In the genomic region with DNA sequence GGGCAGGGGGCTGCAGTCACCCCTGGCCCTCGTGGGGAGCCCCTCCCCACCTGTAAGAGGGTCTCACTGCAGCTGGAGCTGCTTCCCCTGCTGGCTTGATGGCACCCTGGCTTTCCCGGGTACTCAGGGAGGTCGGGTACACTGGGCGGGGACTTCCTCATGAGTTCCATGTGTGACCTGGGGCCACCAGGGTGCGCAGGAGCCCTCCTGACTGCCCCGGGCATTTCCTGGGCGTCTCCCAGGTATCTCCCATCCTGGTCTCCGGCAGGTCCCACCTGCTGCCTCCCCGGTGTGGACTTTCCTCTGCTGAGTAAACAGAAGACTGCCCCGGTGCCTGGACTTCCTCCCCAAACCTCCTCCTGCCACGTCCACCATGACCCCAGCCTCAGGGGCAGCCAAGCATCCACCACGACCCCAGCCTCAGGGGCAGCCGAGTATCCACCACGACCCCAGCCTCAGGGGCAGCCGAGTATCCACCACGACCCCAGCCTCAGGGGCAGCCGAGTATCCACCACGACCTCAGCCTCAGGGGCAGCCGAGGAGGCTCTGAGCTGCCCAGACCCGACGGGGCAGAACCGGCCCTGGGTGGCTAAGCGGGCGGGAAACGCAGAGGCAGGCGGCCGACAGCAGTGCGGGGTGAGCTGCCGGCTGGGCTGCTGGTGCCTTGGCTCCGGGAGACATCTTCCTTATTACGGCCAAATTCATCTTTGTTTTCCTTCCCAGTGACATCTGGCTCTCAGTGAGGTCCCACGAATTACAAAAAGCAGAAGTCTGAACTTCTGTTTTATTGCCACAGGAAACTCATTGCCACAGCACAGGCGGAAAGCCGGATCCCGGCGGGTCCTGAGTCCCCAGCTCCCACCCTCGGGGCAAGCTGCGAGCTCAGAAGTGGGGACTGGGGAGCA, we compare ENCODE assay signal across 8 cellular contexts. TPM values are rescaled to one million over a fixed set of nuclear protein-coding genes. Genes with fewer than 3 reads are reported as not detected.
A peak's percentile ranks its signal among the peaks of the same experiment; 100 is the strongest.
DNase-seq lines count a peak whose midpoint lies in the region; ATAC-seq and TF ChIP-seq lines count a peak whose summit lies in the region.

No MANE protein-coding gene starts in this region.

- WGBS in H9 (ENCODE audit: extremely low coverage, insufficient read length, low lambda C conversion rate): no CpG with 5 or more reads among the region's 38 CpGs

- no peaks in the 10 kb centered on the region for H3K79me1 ChIP-seq in H9 (ENCODE audit: insufficient read depth, low read depth, low read length, poor library complexity, severe bottlenecking)

- peak; percentile 23 for TF ChIP-seq CTCF in CD14-positive monocyte (IDR thresholded peaks at IDR 0.05)
- 0 out of 3 replicates have a peak, but pooled peaks have one; percentile 12 for TF ChIP-seq CTCF in H9 (conservative IDR thresholded peaks at IDR 0.05)

- H2BK20ac ChIP-seq in H9 (ENCODE audit: low read depth, low read length, poor library complexity, severe bottlenecking): no peak overlapping the region

- no peak overlapping the region for H2BK12ac ChIP-seq in H9 (ENCODE audit: insufficient read length, low read depth, low read length)

- no peak overlapping the region for H4K91ac ChIP-seq in H9 (ENCODE audit: insufficient read length, low read depth, low read length)

- peaks cover 3 to 19% of the 10 kb centered on the region in 2 donors for H3K36me3 Mint-ChIP-seq in CD14-positive monocyte
- H3K36me3 Mint-ChIP-seq in H9 (ENCODE audit: insufficient read depth in 1 of 3, low read depth in 3 of 3): no peaks in the 10 kb centered on the region
- no peaks in the 10 kb centered on the region for H3K36me3 Mint-ChIP-seq in activated CD4-positive, alpha-beta memory T cell treated with anti-CD3 and anti-CD28 coated beads for 36 hours

- POLR2A ChIA-PET in activated CD4-positive, alpha-beta memory T cell treated with anti-CD3 and anti-CD28 coated beads for 36 hours (lab: Charles Lee): no interaction called here

- no peak for ATAC-seq in HG03139 (IDR thresholded peaks at IDR 0.05; ENCODE audit: unreplicated experiment)

- peaks cover 45% of the 10 kb centered on the region for H3K4me1 Mint-ChIP-seq in CD14-positive monocyte
- H3K4me1 Mint-ChIP-seq in H9: no peaks in the 10 kb centered on the region
- H3K4me1 Mint-ChIP-seq in activated CD4-positive, alpha-beta memory T cell treated with anti-CD3 and anti-CD28 coated beads for 36 hours (ENCODE audit: low read depth): no peaks in the 10 kb centered on the region

- no peaks in the 10 kb centered on the region for H3K4me1 ChIP-seq in H9 (ENCODE audit: insufficient read depth, low read length)

- peaks cover 4% of the 10 kb centered on the region for H3K23me2 ChIP-seq in H9 (ENCODE audit: insufficient read length, low read depth, low read length, poor library complexity, severe bottlenecking)

- H3K9me3 ChIP-seq in H9 (ENCODE audit: control insufficient read depth, low read depth, low read length): no peaks in the 10 kb centered on the region

- peak overlapping the region; percentile 81 to 89 for H3K4me3 Mint-ChIP-seq in CD14-positive monocyte
- H3K4me3 Mint-ChIP-seq in H9: no peak overlapping the region
- no peak overlapping the region for H3K4me3 Mint-ChIP-seq in activated CD4-positive, alpha-beta memory T cell treated with anti-CD3 and anti-CD28 coated beads for 36 hours

- DNase-seq in CD14-positive monocyte (ENCODE audit: low spot score): peak; percentile 73
- peak; percentile 42 for DNase-seq in H9
- DNase-seq in activated CD4-positive, alpha-beta memory T cell treated with anti-CD3 and anti-CD28 coated beads for 36 hours: peak; percentile 36
- DNase-seq in midbrain (lab: John Stamatoyannopoulos, UW): peak; percentile 19
- DNase-seq in D341Med (ENCODE audit: low spot score): no peak
- DNase-seq in activated CD8-positive, alpha-beta memory T cell treated with anti-CD3 and anti-CD28 coated beads for 24 hours: no peak
- no peak for DNase-seq in SW 1271 (lab: John Stamatoyannopoulos, UW)

- H4K8ac ChIP-seq in H9 (replicated peaks; ENCODE audit: insufficient read length, low read depth, low read length): no peak overlapping the region

- no peak overlapping the region for H3K23ac ChIP-seq in H9 (ENCODE audit: insufficient read length, low read depth, low read length)

- H2AFZ ChIP-seq in H9 (ENCODE audit: low read length): no peak overlapping the region

- H3K4me2 ChIP-seq in H9 (ENCODE audit: insufficient read depth, insufficient read length, low read length): no peak overlapping the region

- H3K27ac ChIP-seq in H9 (ENCODE audit: insufficient read length, low read depth, low read length): no peak overlapping the region

- H3K18ac ChIP-seq in H9 (ENCODE audit: insufficient read length, low read depth, low read length): no peak overlapping the region

- H3K27me3 Mint-ChIP-seq in CD14-positive monocyte (ENCODE audit: low read depth in 3 of 3) (peaks cover 0 to 2% (median 0%) of the 10 kb centered on the region in 3 donors), H9 (ENCODE audit: low read depth) (peaks cover 35% of the 10 kb centered on the region)
- H3K27me3 Mint-ChIP-seq in activated CD4-positive, alpha-beta memory T cell treated with anti-CD3 and anti-CD28 coated beads for 36 hours: peaks cover 30% of the 10 kb centered on the region

- no peak overlapping the region for H2BK120ac ChIP-seq in H9 (ENCODE audit: low read depth, low read length, poor library complexity, severe bottlenecking)

- no peaks in the 10 kb centered on the region for H3K79me2 ChIP-seq in H9 (ENCODE audit: insufficient read depth, low read length)

- no peak overlapping the region for H2AK5ac ChIP-seq in H9 (ENCODE audit: insufficient read length, low read length)

- no peak overlapping the region for H3K56ac ChIP-seq in H9 (ENCODE audit: insufficient read length, low read depth, low read length)

- H3K14ac ChIP-seq in H9 (ENCODE audit: insufficient read depth, low read length): no peak overlapping the region; the same call in 1 of the 2 replicates

- H3T11ph ChIP-seq in H9 (ENCODE audit: low read length): no peak overlapping the region

- H3K27me3 ChIP-seq in H9 (ENCODE audit: insufficient read depth, low read length): peaks cover 8% of the 10 kb centered on the region; the same call in 1 of the 2 replicates

- peaks cover 0 to 2% (median 0%) of the 10 kb centered on the region in 7 donors for H3K9me3 Mint-ChIP-seq in CD14-positive monocyte
- no peaks in the 10 kb centered on the region for H3K9me3 Mint-ChIP-seq in H9
- H3K9me3 Mint-ChIP-seq in activated CD4-positive, alpha-beta memory T cell treated with anti-CD3 and anti-CD28 coated beads for 36 hours: no peaks in the 10 kb centered on the region

- intact Hi-C loops in CD14-positive monocyte (cut with micrococcal nuclease): loop anchor here (2.0 to 10.0 kb wide), 4 partner anchors 23 to 159 kb away; a partner anchor contains a TSS
- intact Hi-C loops in activated CD4-positive, alpha-beta memory T cell treated with anti-CD3 and anti-CD28 coated beads for 36 hours (cut with micrococcal nuclease): loop anchor here (1.0 kb wide), 1 partner anchor 280 kb away; no protein-coding TSS in a partner anchor

- CTCF ChIA-PET in activated CD4-positive, alpha-beta memory T cell treated with anti-CD3 and anti-CD28 coated beads for 36 hours (lab: Charles Lee): interaction anchor here (0.7 to 1.0 kb wide), 2 partner anchors 78 to 123 kb away, joined by 3 read pairs; no protein-coding TSS in a partner anchor

- no peak overlapping the region for H3K9ac ChIP-seq in H9 (ENCODE audit: extremely low read depth, insufficient read length, low read length)

- no peaks in the 10 kb centered on the region for H4K20me1 ChIP-seq in H9 (ENCODE audit: control insufficient read depth, insufficient read depth, insufficient read length)

- no peak overlapping the region for H2BK15ac ChIP-seq in H9 (ENCODE audit: low read depth, low read length)

- no peak overlapping the region for H4K5ac ChIP-seq in H9 (ENCODE audit: insufficient read length, low read depth, low read length)

- peak overlapping the region; percentile 86 to 98 (median 92) for H3K27ac Mint-ChIP-seq in CD14-positive monocyte
- H3K27ac Mint-ChIP-seq in H9: no peak overlapping the region
- no peak overlapping the region for H3K27ac Mint-ChIP-seq in activated CD4-positive, alpha-beta memory T cell treated with anti-CD3 and anti-CD28 coated beads for 36 hours

- H3K4ac ChIP-seq in H9 (ENCODE audit: low read depth, low read length): no peak overlapping the region

- no peak overlapping the region for H2BK5ac ChIP-seq in H9 (ENCODE audit: insufficient read length, low read length)

RNA-seq across cellular contexts. Expression of a gene that starts 40.7 kb away (rescaled TPM):
- polyA plus RNA-seq in CD14-positive monocyte: 1 to 10 TPM; 5.3 to 6.2 TPM
- 2.8 and 2.9 TPM in 2 replicates for total RNA-seq in H9 (2021)
- under 1 TPM in 1 of 2 experiments, not detected in 1; 0.12 TPM for total RNA-seq in activated CD4-positive, alpha-beta memory T cell treated with anti-CD3 and anti-CD28 coated beads for 36 hours

Comparison
In these comparisons a context has a peak if more than half of its experiments do, and no peak if none do; other contexts are left out.
1. DNase-seq: peak in CD14-positive monocyte (single experiment), H9 (single experiment), activated CD4-positive, alpha-beta memory T cell treated with anti-CD3 and anti-CD28 coated beads for 36 hours (single experiment) and midbrain (single experiment); none in D341Med (single experiment), activated CD8-positive, alpha-beta memory T cell treated with anti-CD3 and anti-CD28 coated beads for 24 hours (single experiment) and SW 1271 (0 of 2).
2. H3K27ac Mint-ChIP-seq: peak in CD14-positive monocyte (7 of 7); none in H9 (0 of 3) and activated CD4-positive, alpha-beta memory T cell treated with anti-CD3 and anti-CD28 coated beads for 36 hours (single experiment).
3. H3K4me3 Mint-ChIP-seq: peak in CD14-positive monocyte (2 of 2); none in H9 (0 of 2) and activated CD4-positive, alpha-beta memory T cell treated with anti-CD3 and anti-CD28 coated beads for 36 hours (single experiment).